In genomic region chr15:41637086-41637485, GRCh38 we compare ENCODE assay signal across 1 cellular context.
A peak's percentile ranks its signal among the peaks of the same experiment; 100 is the strongest.
TF ChIP-seq lines count a peak whose summit lies in the region.

No MANE protein-coding gene starts in this region.

TF ChIP-seq in HepG2, 621 proteins besides CTCF, POLR2A, EP300 and RAD21:
- TF ChIP-seq NR2F1 (CRISPR knock-in tag; IDR thresholded peaks at IDR 0.05) (peak; percentile 14 to 47; a peak in 1 of 4 replicates), SOX6 (IDR thresholded peaks at IDR 0.05) (no peak), SOX6 (CRISPR knock-in tag; IDR thresholded peaks at IDR 0.05) (peak; percentile 69), ZNF431 (CRISPR knock-in tag; IDR thresholded peaks at IDR 0.05; ENCODE audit: borderline replicate concordance, low read depth) (no peak), SOX13 (IDR thresholded peaks at IDR 0.05) (0 out of 2 replicates have a peak, but pooled peaks have one; percentile 35), SOX13 (CRISPR knock-in tag; conservative IDR thresholded peaks at IDR 0.05 in 1 of 2, IDR thresholded peaks at IDR 0.05 in 1 of 2) (peak in 1 of 2 experiments; percentile 92; a peak in 2 of 4 replicates), CHD2 (IDR thresholded peaks at IDR 0.05; ENCODE audit: low read depth, low read length) (no peak), ZBTB20 (CRISPR knock-in tag; IDR thresholded peaks at IDR 0.05; ENCODE audit: borderline replicate concordance, low read depth) (no peak), PITX1 (CRISPR knock-in tag; IDR thresholded peaks at IDR 0.05) (peak; percentile 59; the same call in 1 of the 2 replicates), LCORL (IDR thresholded peaks at IDR 0.05) (0 out of 2 replicates have a peak, but pooled peaks have one; percentile 39), LCORL (CRISPR knock-in tag; IDR thresholded peaks at IDR 0.05) (no peak), ONECUT2 (CRISPR knock-in tag; IDR thresholded peaks at IDR 0.05) (0 out of 2 replicates have a peak, but pooled peaks have one; percentile 19), HNF4A (CRISPR knock-in tag; IDR thresholded peaks at IDR 0.05) (peak; percentile 14; the same call in 1 of the 2 replicates), SOX5 (CRISPR knock-in tag; IDR thresholded peaks at IDR 0.05; ENCODE audit: borderline replicate concordance) (peak; percentile 82), NR2F2 (IDR thresholded peaks at IDR 0.05; ENCODE audit: borderline replicate concordance, low read depth) (peak; percentile 52; the same call in 1 of the 2 replicates), GFI1 (CRISPR knock-in tag; IDR thresholded peaks at IDR 0.05; ENCODE audit: borderline replicate concordance) (0 out of 2 replicates have a peak, but pooled peaks have one; percentile 19), NR2F6 (IDR thresholded peaks at IDR 0.05) (peak; percentile 47), NR2F6 (CRISPR knock-in tag; IDR thresholded peaks at IDR 0.05) (0 out of 2 replicates have a peak, but pooled peaks have one; percentile 17), GATA4 (IDR thresholded peaks at IDR 0.05; ENCODE audit: borderline replicate concordance, low read depth) (no peak)
